In the genomic region with DNA sequence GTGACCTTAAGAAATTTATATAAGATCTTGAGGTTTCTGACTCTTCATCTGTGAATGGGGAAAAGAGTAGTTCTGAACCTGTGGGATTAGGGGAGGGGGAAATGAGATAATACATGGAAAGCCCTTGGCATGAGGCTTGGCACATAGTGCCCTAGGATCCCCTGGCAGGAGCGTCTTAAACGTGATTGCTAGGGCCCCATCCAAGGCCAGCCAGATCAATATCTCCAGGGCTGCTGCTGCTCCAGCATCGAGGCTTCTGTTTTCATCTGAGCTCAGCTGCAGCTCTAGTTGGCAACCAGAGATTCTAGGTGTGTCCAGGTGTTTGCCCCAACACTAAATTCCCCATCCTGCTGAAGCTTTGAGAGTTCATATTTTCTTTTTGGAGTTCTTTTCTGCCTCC, we compare ENCODE assay signal across 12 cellular contexts.
DNase-seq lines count a peak whose midpoint lies in the region; ATAC-seq and TF ChIP-seq lines count a peak whose summit lies in the region.
"Had no signal": no experiment of that assay in that cellular context is flagged by ENCODE, and none has a peak within 500 bp of the region (broad histone marks: within the 10 kb centered on the region; RNA-seq: fewer than 3 reads in every experiment).

No MANE protein-coding gene starts in this region.

- in situ Hi-C loops in brain microvascular endothelial cell (cut with HindIII; ENCODE audit: low pct_ligation_motif_present, low sequenced_read_pairs) = no loop called here

- 48% methylated on average over 3 of the region's 3 CpGs for WGBS in right cardiac atrium

- H3K36me3 ChIP-seq in brain microvascular endothelial cell (replicated peaks) = no peaks in the 10 kb centered on the region
- H3K36me3 ChIP-seq in osteoblast (ENCODE audit: insufficient read depth, low read length) = no peaks in the 10 kb centered on the region
- no peaks in the 10 kb centered on the region for H3K36me3 ChIP-seq in uterus

- intact Hi-C loops in right cardiac atrium (cut with DNase I) (loop anchor here in 1 of 4 donors (5.0 kb wide), 1 partner anchor 41 kb away; no protein-coding TSS in a partner anchor), Right ventricle myocardium superior (cut with DNase I) (no loop called here), uterus (cut with DNase I; ENCODE audit: low total_unique reads) (no loop called here)

- DNase-seq in right cardiac atrium (no peak), Right ventricle myocardium superior (no peak), brain microvascular endothelial cell (no peak), osteoblast (ENCODE audit: insufficient read length, low spot score, missing footprints) (no peak), uterus (no peak), DMS 273 treated with DMSO at 0.1 percent for 48 hours (lab: John Stamatoyannopoulos, UW) (no peak), COLO829 (ENCODE audit: low spot score) (no peak), NCI-H446 (lab: John Stamatoyannopoulos, UW) (no peak)
- DNase-seq: amniotic stem cell; effector CD4-positive, alpha-beta T cell; NCI-H1694 had no signal

- no peaks in the 10 kb centered on the region for H3K9me3 ChIP-seq in right cardiac atrium (ENCODE audit: control insufficient read depth, low read length)
- H3K9me3 ChIP-seq in osteoblast (ENCODE audit: low read depth, low read length) = peaks cover 8% of the 10 kb centered on the region
- no peaks in the 10 kb centered on the region for H3K9me3 ChIP-seq in uterus

- no peak for ATAC-seq in right cardiac atrium
- ATAC-seq in Right ventricle myocardium superior (ENCODE audit: poor library complexity) = no peak

- H4K20me1 ChIP-seq in osteoblast (ENCODE audit: insufficient read depth, low read length) = no peaks in the 10 kb centered on the region

- H3K4me2 ChIP-seq in osteoblast (ENCODE audit: insufficient read depth, low read length) = peak overlapping the region; percentile 23

- no peaks in the 10 kb centered on the region for H3K27me3 ChIP-seq in right cardiac atrium (ENCODE audit: control insufficient read depth, insufficient read depth)
- H3K27me3 ChIP-seq in brain microvascular endothelial cell (replicated peaks) = no peaks in the 10 kb centered on the region
- no peaks in the 10 kb centered on the region for H3K27me3 ChIP-seq in osteoblast (ENCODE audit: insufficient read depth, low read length)
- H3K27me3 ChIP-seq in uterus = no peaks in the 10 kb centered on the region

- no peaks in the 10 kb centered on the region for H3K79me2 ChIP-seq in osteoblast (ENCODE audit: insufficient read depth, low read length)

- H3K4me3 ChIP-seq in right cardiac atrium (ENCODE audit: low read length) (no peak overlapping the region), brain microvascular endothelial cell (ENCODE audit: low read depth, low read length) (no peak overlapping the region), osteoblast (ENCODE audit: insufficient read depth, low read length) (no peak overlapping the region), uterus (no peak overlapping the region)
- H3K4me3 ChIP-seq: SK-N-MC had no signal

- TF ChIP-seq CTCF in brain microvascular endothelial cell (IDR thresholded peaks at IDR 0.05; ENCODE audit: low read depth, low read length, missing control alignments) = no peak
- TF ChIP-seq CTCF in osteoblast (IDR thresholded peaks at IDR 0.05; ENCODE audit: extremely low read depth, low read depth, low read length) = no peak
- TF ChIP-seq CTCF in uterus (IDR thresholded peaks at IDR 0.05) = no peak

- H3K4me1 ChIP-seq in right cardiac atrium (ENCODE audit: control insufficient read depth, insufficient read depth, low read length) = peaks cover 30% of the 10 kb centered on the region
- H3K4me1 ChIP-seq in osteoblast (ENCODE audit: insufficient read depth, low read length) = peaks cover 39% of the 10 kb centered on the region
- H3K4me1 ChIP-seq in uterus = peaks cover 8 to 26% of the 10 kb centered on the region in 2 donors

- H3K27ac ChIP-seq in right cardiac atrium (ENCODE audit: low read length) (peak overlapping the region; percentile 92), brain microvascular endothelial cell (peak overlapping the region; percentile 94), osteoblast (ENCODE audit: low read depth, low read length) (peak overlapping the region; percentile 95), uterus (peak overlapping the region; percentile 86 to 95)
- H3K27ac ChIP-seq: SK-N-MC had no signal

- TF ChIP-seq POLR2A in uterus (IDR thresholded peaks at IDR 0.05) = no peak

- no peak overlapping the region for H2AFZ ChIP-seq in osteoblast (ENCODE audit: low read length)
